25 cellular contexts compared by ENCODE assay signal in the genomic region with DNA sequence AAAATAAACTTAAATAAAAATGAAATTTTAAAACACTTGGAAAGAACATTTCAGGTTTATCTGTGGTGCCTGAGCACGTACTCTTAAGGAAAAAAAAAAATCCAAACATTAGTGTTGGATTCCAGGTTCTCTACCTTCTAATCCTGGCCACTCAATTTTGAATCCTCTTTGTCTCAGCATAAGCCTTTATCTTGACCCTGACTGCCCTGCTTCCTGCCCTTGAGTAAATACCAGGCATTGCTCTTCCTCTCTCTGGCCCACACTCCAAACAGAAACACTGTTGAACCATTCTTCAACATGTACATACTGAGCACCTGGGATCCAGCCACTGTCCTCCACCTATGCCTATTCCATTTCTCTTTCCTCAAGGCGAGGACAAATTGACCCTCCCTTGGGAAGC.
"Had no signal": no experiment of that assay in that cellular context is flagged by ENCODE, and none has a peak within 500 bp of the region (broad histone marks: within the 10 kb centered on the region; RNA-seq: fewer than 3 reads in every experiment).

No MANE protein-coding gene starts in this region.

- H3K4me3 ChIP-seq: SJCRH30 had no signal

- H3K4me1 ChIP-seq: SJCRH30 had no signal

- ATAC-seq: activated CD8-positive, alpha-beta memory T cell treated with anti-CD3 and anti-CD28 coated beads, Interleukin-2, amount 10 ng/mL, durations not matched to agents 7 days and 5 days had no signal

- H3K9me3 Mint-ChIP-seq: central memory CD8-positive, alpha-beta T cell had no signal

- H3K4me3 Mint-ChIP-seq: activated B cell treated with CpG ODN at 0.5 μM for 24 hours; activated CD4-positive, alpha-beta T cell treated with anti-CD3 and anti-CD28 coated beads, Interleukin-2, amount 10 ng/mL, durations not matched to agents 24 days and 14 days; activated CD8-positive, alpha-beta memory T cell treated with anti-CD3 and anti-CD28 coated beads, Interleukin-2, amount 10 ng/mL, durations not matched to agents 7 days and 5 days; activated naive CD8-positive, alpha-beta T cell; activated T-cell treated with anti-CD3 and anti-CD28 coated beads, Interleukin-2, amount 50 U/mL, for 24 hours; activated T-helper 1 cell treated with anti-CD3 and anti-CD28 coated beads, Interleukin-12 subunit alpha, Interleukin-12 subunit beta, Interleukin-2, Interleukin-4 antibody, amounts not matched to agents 30 ng/mL and 10 ng/mL and 1 ng/mL, durations not matched to agents 14 hours and 24 hours and 36 hours; brain; central memory CD8-positive, alpha-beta T cell had no signal

- H3K9me3 ChIP-seq: SJCRH30, SK-N-SH had no signal

- H3K27ac Mint-ChIP-seq: activated B cell treated with CpG ODN at 0.5 μM for 24 hours; activated CD4-positive, alpha-beta T cell treated with anti-CD3 and anti-CD28 coated beads, Interleukin-2, amount 10 ng/mL, durations not matched to agents 24 days and 14 days; activated CD8-positive, alpha-beta memory T cell treated with anti-CD3 and anti-CD28 coated beads, Interleukin-2, amount 10 ng/mL, durations not matched to agents 7 days and 5 days; activated naive CD8-positive, alpha-beta T cell; activated T-cell treated with anti-CD3 and anti-CD28 coated beads, Interleukin-2, amount 50 U/mL, for 24 hours; activated T-helper 1 cell treated with anti-CD3 and anti-CD28 coated beads, Interleukin-12 subunit alpha, Interleukin-12 subunit beta, Interleukin-2, Interleukin-4 antibody, amounts not matched to agents 30 ng/mL and 10 ng/mL and 1 ng/mL, durations not matched to agents 14 hours and 24 hours and 36 hours; brain had no signal

- H3K27me3 ChIP-seq: SJCRH30 had no signal

- H3K27ac ChIP-seq: SJCRH30 had no signal

- H3K4me1 Mint-ChIP-seq: activated B cell treated with CpG ODN at 0.5 μM for 24 hours; activated CD4-positive, alpha-beta T cell treated with anti-CD3 and anti-CD28 coated beads, Interleukin-2, amount 10 ng/mL, durations not matched to agents 24 days and 14 days; activated CD8-positive, alpha-beta memory T cell treated with anti-CD3 and anti-CD28 coated beads, Interleukin-2, amount 10 ng/mL, durations not matched to agents 7 days and 5 days; brain; central memory CD8-positive, alpha-beta T cell had no signal

- DNase-seq: activated B cell treated with CpG ODN at 0.5 μM for 24 hours; activated CD4-positive, alpha-beta T cell treated with anti-CD3 and anti-CD28 coated beads for 1 hour; activated CD4-positive, alpha-beta T cell treated with anti-CD3 and anti-CD28 coated beads, Interleukin-2, amount 10 ng/mL, durations not matched to agents 24 days and 14 days; activated CD4-positive, alpha-beta T cell treated with anti-CD3 and anti-CD28 coated beads, Interleukin-2, amount 50 U/mL, for 48 hours; activated CD8-positive, alpha-beta memory T cell treated with anti-CD3 and anti-CD28 coated beads, Interleukin-2, amount 10 ng/mL, durations not matched to agents 7 days and 5 days; activated effector memory CD4-positive, alpha-beta T cell treated with Interleukin-2 at 50 U/mL for 16 hours; activated naive CD4-positive, alpha-beta T cell; activated T-cell treated with anti-CD3 and anti-CD28 coated beads, Interleukin-2, amount 50 U/mL, for 24 hours; amygdala; Kasumi-1; NCI-H1048; NCI-H146; NCI-H187 treated with DMSO at 0.1 percent for 48 hours; NCI-H2081 treated with DMSO at 0.1 percent for 48 hours; NCI-H2227 treated with DMSO at 0.1 percent for 48 hours; NCI-H446 treated with DMSO at 0.1 percent for 48 hours; NCI-H526 treated with DMSO at 0.1 percent for 48 hours; NCI-H82; SJCRH30; SK-N-SH; T-helper 1 cell had no signal

- H3K36me3 Mint-ChIP-seq: activated CD8-positive, alpha-beta memory T cell treated with anti-CD3 and anti-CD28 coated beads, Interleukin-2, amount 10 ng/mL, durations not matched to agents 7 days and 5 days; brain had no signal

- H3K36me3 ChIP-seq: SJCRH30 had no signal
